1 cellular context compared by ENCODE assay signal in the genomic region with DNA sequence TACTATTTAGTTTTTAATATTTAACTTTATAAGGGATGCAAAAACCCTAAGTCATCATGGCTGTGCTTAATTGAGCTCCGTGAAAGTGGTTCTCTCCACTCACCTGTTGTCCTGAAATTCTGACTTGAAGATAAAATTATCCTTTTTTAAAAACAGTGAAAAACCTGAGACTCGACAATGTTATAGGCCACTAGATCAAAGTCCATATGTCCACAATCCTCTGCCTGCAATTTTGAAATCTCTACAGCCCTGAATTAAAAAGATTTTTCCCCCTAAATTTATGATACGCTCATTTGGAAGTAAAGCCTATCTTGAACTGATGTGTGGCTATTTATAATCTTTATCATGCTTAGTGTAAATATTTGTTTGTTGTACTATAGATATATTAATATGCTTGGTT.
TF ChIP-seq lines count a peak whose summit lies in the region.

No MANE protein-coding gene starts in this region.

TF ChIP-seq in GM23338, 12 proteins besides CTCF, POLR2A, EP300 and RAD21 (continued from another document):
- TF ChIP-seq, protein P1, sequence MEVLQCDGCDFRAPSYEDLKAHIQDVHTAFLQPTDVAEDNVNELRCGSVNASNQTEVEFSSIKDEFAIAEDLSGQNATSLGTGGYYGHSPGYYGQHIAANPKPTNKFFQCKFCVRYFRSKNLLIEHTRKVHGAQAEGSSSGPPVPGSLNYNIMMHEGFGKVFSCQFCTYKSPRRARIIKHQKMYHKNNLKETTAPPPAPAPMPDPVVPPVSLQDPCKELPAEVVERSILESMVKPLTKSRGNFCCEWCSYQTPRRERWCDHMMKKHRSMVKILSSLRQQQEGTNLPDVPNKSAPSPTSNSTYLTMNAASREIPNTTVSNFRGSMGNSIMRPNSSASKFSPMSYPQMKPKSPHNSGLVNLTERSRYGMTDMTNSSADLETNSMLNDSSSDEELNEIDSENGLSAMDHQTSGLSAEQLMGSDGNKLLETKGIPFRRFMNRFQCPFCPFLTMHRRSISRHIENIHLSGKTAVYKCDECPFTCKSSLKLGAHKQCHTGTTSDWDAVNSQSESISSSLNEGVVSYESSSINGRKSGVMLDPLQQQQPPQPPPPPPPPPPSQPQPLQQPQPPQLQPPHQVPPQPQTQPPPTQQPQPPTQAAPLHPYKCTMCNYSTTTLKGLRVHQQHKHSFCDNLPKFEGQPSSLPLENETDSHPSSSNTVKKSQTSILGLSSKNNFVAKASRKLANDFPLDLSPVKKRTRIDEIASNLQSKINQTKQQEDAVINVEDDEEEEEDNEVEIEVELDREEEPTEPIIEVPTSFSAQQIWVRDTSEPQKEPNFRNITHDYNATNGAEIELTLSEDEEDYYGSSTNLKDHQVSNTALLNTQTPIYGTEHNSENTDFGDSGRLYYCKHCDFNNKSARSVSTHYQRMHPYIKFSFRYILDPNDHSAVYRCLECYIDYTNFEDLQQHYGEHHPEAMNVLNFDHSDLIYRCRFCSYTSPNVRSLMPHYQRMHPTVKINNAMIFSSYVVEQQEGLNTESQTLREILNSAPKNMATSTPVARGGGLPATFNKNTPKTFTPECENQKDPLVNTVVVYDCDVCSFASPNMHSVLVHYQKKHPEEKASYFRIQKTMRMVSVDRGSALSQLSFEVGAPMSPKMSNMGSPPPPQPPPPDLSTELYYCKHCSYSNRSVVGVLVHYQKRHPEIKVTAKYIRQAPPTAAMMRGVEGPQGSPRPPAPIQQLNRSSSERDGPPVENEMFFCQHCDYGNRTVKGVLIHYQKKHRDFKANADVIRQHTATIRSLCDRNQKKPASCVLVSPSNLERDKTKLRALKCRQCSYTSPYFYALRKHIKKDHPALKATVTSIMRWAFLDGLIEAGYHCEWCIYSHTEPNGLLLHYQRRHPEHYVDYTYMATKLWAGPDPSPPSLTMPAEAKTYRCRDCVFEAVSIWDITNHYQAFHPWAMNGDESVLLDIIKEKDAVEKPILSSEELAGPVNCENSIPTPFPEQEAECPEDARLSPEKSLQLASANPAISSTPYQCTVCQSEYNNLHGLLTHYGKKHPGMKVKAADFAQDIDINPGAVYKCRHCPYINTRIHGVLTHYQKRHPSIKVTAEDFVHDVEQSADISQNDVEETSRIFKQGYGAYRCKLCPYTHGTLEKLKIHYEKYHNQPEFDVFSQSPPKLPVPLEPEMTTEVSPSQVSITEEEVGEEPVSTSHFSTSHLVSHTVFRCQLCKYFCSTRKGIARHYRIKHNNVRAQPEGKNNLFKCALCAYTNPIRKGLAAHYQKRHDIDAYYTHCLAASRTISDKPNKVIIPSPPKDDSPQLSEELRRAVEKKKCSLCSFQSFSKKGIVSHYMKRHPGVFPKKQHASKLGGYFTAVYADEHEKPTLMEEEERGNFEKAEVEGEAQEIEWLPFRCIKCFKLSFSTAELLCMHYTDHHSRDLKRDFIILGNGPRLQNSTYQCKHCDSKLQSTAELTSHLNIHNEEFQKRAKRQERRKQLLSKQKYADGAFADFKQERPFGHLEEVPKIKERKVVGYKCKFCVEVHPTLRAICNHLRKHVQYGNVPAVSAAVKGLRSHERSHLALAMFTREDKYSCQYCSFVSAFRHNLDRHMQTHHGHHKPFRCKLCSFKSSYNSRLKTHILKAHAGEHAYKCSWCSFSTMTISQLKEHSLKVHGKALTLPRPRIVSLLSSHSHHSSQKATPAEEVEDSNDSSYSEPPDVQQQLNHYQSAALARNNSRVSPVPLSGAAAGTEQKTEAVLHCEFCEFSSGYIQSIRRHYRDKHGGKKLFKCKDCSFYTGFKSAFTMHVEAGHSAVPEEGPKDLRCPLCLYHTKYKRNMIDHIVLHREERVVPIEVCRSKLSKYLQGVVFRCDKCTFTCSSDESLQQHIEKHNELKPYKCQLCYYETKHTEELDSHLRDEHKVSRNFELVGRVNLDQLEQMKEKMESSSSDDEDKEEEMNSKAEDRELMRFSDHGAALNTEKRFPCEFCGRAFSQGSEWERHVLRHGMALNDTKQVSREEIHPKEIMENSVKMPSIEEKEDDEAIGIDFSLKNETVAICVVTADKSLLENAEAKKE (CRISPR knock-in tag; IDR thresholded peaks at IDR 0.05), result no peak
- TF ChIP-seq STAT1 (IDR thresholded peaks at IDR 0.05; ENCODE audit: unreplicated experiment) (no peak), ZNF331 (CRISPR knock-in tag; IDR thresholded peaks at IDR 0.05; ENCODE audit: low read depth) (no peak), REST (IDR thresholded peaks at IDR 0.05; ENCODE audit: unreplicated experiment) (no peak)
